ENCODE assay signal across 1 cellular context in genomic region chr15:39990706-39991105, GRCh38.
TF ChIP-seq lines count a peak whose summit lies in the region.

No MANE protein-coding gene starts in this region.

TF ChIP-seq in GM23338, 12 proteins besides CTCF, POLR2A, EP300 and RAD21 (continued from another document):
- TF ChIP-seq, protein P1, sequence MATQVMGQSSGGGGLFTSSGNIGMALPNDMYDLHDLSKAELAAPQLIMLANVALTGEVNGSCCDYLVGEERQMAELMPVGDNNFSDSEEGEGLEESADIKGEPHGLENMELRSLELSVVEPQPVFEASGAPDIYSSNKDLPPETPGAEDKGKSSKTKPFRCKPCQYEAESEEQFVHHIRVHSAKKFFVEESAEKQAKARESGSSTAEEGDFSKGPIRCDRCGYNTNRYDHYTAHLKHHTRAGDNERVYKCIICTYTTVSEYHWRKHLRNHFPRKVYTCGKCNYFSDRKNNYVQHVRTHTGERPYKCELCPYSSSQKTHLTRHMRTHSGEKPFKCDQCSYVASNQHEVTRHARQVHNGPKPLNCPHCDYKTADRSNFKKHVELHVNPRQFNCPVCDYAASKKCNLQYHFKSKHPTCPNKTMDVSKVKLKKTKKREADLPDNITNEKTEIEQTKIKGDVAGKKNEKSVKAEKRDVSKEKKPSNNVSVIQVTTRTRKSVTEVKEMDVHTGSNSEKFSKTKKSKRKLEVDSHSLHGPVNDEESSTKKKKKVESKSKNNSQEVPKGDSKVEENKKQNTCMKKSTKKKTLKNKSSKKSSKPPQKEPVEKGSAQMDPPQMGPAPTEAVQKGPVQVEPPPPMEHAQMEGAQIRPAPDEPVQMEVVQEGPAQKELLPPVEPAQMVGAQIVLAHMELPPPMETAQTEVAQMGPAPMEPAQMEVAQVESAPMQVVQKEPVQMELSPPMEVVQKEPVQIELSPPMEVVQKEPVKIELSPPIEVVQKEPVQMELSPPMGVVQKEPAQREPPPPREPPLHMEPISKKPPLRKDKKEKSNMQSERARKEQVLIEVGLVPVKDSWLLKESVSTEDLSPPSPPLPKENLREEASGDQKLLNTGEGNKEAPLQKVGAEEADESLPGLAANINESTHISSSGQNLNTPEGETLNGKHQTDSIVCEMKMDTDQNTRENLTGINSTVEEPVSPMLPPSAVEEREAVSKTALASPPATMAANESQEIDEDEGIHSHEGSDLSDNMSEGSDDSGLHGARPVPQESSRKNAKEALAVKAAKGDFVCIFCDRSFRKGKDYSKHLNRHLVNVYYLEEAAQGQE (IDR thresholded peaks at IDR 0.05; ENCODE audit: unreplicated experiment), result no peak
- no peak for TF ChIP-seq JUNB (IDR thresholded peaks at IDR 0.05; ENCODE audit: unreplicated experiment)
